In the genomic region with DNA sequence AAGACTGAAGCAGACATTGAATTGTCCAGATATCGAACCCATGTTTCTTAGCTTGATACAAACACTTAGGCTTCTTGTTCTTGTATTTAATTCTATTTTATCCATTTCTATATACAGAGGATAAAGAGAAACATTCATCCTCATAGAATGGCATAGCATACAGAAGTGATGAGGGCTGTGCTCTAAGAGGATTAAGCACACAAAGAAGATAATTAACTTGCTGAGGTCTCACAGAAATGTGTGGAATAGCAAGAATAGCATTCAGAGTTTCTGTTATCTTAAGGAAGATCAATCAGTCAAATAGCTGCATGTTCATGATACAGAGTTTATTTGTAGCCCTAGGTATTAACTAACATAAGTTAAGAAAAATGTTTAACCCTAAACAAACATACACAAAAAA, we compare ENCODE assay signal across 23 cellular contexts. TPM values are rescaled to one million over a fixed set of nuclear protein-coding genes. Genes with fewer than 3 reads are reported as not detected.
DNase-seq lines count a peak whose midpoint lies in the region; ATAC-seq and TF ChIP-seq lines count a peak whose summit lies in the region.
"Had no signal": no experiment of that assay in that cellular context is flagged by ENCODE, and none has a peak within 500 bp of the region (broad histone marks: within the 10 kb centered on the region; RNA-seq: fewer than 3 reads in every experiment).

No MANE protein-coding gene starts in this region.

- H2AK5ac ChIP-seq in mesendoderm (ENCODE audit: low read length) = no peak overlapping the region

- H3K9me3 ChIP-seq in PC-3 (ENCODE audit: low read length) = no peaks in the 10 kb centered on the region
- no peaks in the 10 kb centered on the region for H3K9me3 ChIP-seq in skeletal muscle satellite cell (replicated peaks; ENCODE audit: low read length)
- H3K9me3 ChIP-seq: Peyer's patch, prostate gland, sigmoid colon, upper lobe of left lung had no signal

- H3K4me3 ChIP-seq in PC-3 (ENCODE audit: low read length) (no peak overlapping the region), mesendoderm (ENCODE audit: low read length) (no peak overlapping the region), skeletal muscle satellite cell (ENCODE audit: low read length) (no peak overlapping the region)
- H3K4me3 ChIP-seq: Peyer's patch, prostate gland, sigmoid colon, upper lobe of left lung had no signal

- no peak overlapping the region for H4K8ac ChIP-seq in mesendoderm (ENCODE audit: low read depth, low read length)

- no peaks in the 10 kb centered on the region for H3F3A ChIP-seq in PC-3 (ENCODE audit: low read length, unreplicated experiment)

- H2BK15ac ChIP-seq in mesendoderm (replicated peaks; ENCODE audit: low read depth) = no peak overlapping the region

- H4K5ac ChIP-seq in mesendoderm (ENCODE audit: low read length) = no peak overlapping the region

- H3K4me1 ChIP-seq in PC-3 (ENCODE audit: insufficient read depth, low read length) = peaks cover 16% of the 10 kb centered on the region
- peaks cover 3% of the 10 kb centered on the region for H3K4me1 ChIP-seq in mesendoderm (ENCODE audit: control insufficient read depth, low read depth, low read length)
- peaks cover 23% of the 10 kb centered on the region for H3K4me1 ChIP-seq in skeletal muscle satellite cell (ENCODE audit: control insufficient read depth, insufficient read depth, low read length)
- H3K4me1 ChIP-seq: Peyer's patch, prostate gland, upper lobe of left lung had no signal

- H3K56ac ChIP-seq in mesendoderm (ENCODE audit: low read length) = no peak overlapping the region

- no peaks in the 10 kb centered on the region for H3K36me3 ChIP-seq in PC-3 (ENCODE audit: low read depth, low read length)
- H3K36me3 ChIP-seq in mesendoderm (ENCODE audit: control insufficient read depth, insufficient read depth, low read length) = no peaks in the 10 kb centered on the region
- H3K36me3 ChIP-seq in skeletal muscle satellite cell (ENCODE audit: insufficient read depth, low read length) = no peaks in the 10 kb centered on the region
- H3K36me3 ChIP-seq: Peyer's patch, prostate gland, sigmoid colon, upper lobe of left lung had no signal

- H3K79me1 ChIP-seq in mesendoderm (ENCODE audit: low read length) = no peaks in the 10 kb centered on the region

- intact Hi-C loops in PC-3 (cut with micrococcal nuclease) = loop anchor here (5.0 to 10.0 kb wide), 3 partner anchors 68 to 580 kb away; partner anchors contain the start of gene EPS8

- H3K27ac ChIP-seq in PC-3 (ENCODE audit: low read length) (0 out of 2 replicates have a peak overlapping the region, but pooled peaks have one; percentile 77), mesendoderm (ENCODE audit: low read depth, low read length) (no peak overlapping the region)
- H3K27ac ChIP-seq: Peyer's patch, prostate gland, sigmoid colon, upper lobe of left lung had no signal

- no peaks in the 10 kb centered on the region for H3K9me2 ChIP-seq in PC-3 (replicated peaks; ENCODE audit: low read length)

- CTCF ChIA-PET in PC-3 (lab: Charles Lee) = interaction anchor here (1.1 kb wide), 1 partner anchor 270 kb away, joined by 4 read pairs; no protein-coding TSS in a partner anchor

- no peak overlapping the region for H2BK120ac ChIP-seq in mesendoderm (ENCODE audit: low read depth, low read length)

- no peaks in the 10 kb centered on the region for H4K20me1 ChIP-seq in PC-3 (ENCODE audit: low read length)

- H3K9ac ChIP-seq in PC-3 (ENCODE audit: low read length) (peak overlapping the region; percentile 65; the same call in 1 of the 2 replicates), mesendoderm (ENCODE audit: low read length) (no peak overlapping the region), skeletal muscle satellite cell (ENCODE audit: low read depth, low read length) (peak overlapping the region; percentile 77)

- POLR2A ChIA-PET in PC-3 (lab: Charles Lee; ENCODE audit: unreplicated experiment) = no interaction called here

- no peak overlapping the region for H3K18ac ChIP-seq in mesendoderm (ENCODE audit: low read length)

- H3K27me3 ChIP-seq in PC-3 (ENCODE audit: low read length) (no peaks in the 10 kb centered on the region), mesendoderm (ENCODE audit: insufficient read depth, low read length, poor library complexity) (no peaks in the 10 kb centered on the region), skeletal muscle satellite cell (ENCODE audit: control insufficient read depth, insufficient read depth, low read length) (no peaks in the 10 kb centered on the region)
- H3K27me3 ChIP-seq: Peyer's patch, sigmoid colon, upper lobe of left lung had no signal

- no peak overlapping the region for H2AFZ ChIP-seq in PC-3 (ENCODE audit: low read length)

- H3K79me2 ChIP-seq in PC-3 (ENCODE audit: low read length) (no peaks in the 10 kb centered on the region), mesendoderm (ENCODE audit: control insufficient read depth, insufficient read depth, low read length) (no peaks in the 10 kb centered on the region)

- H3K4me2 ChIP-seq in PC-3 (ENCODE audit: low read length) (no peak overlapping the region), mesendoderm (ENCODE audit: low read length) (no peak overlapping the region), skeletal muscle satellite cell (ENCODE audit: low read length) (peak overlapping the region; percentile 68)

- H3K23ac ChIP-seq in mesendoderm (ENCODE audit: low read length) = no peak overlapping the region

- no CpG with 5 or more reads among the region's 1 CpG for WGBS in mesendoderm (ENCODE audit: extremely low coverage, insufficient coverage, low lambda C conversion rate)

- no peak for ATAC-seq in PC-3
- ATAC-seq in GM18870 (IDR thresholded peaks at IDR 0.05; ENCODE audit: unreplicated experiment) = no peak
- ATAC-seq: left lobe of liver, T-helper 17 cell had no signal

- peak; percentile 43 for DNase-seq in EH (ENCODE audit: low read depth)
- DNase-seq in PC-3 = no peak
- peak; percentile 78 for DNase-seq in mesendoderm
- DNase-seq in NCI-H2196 (lab: John Stamatoyannopoulos, UW; ENCODE audit: unreplicated experiment) = no peak
- DNase-seq in NCI-H510A treated with DMSO at 0.1 percent for 48 hours (lab: John Stamatoyannopoulos, UW) = no peak
- DNase-seq: activated gamma-delta T cell treated with Interleukin-2 at 50 U/mL for 16 hours; activated naive CD8-positive, alpha-beta T cell treated with anti-CD3 and anti-CD28 coated beads, Interleukin-2, amount 10 ng/mL, durations not matched to agents 7 days and 5 days; activated T-cell treated with anti-CD3 and anti-CD28 coated beads, Interleukin-2, amount 50 U/mL, for 24 hours; central memory CD4-positive, alpha-beta T cell; DMS153; NCI-H2107; NCI-H526; Peyer's patch; SHP77; sigmoid colon; stimulated activated CD4-positive, alpha-beta T cell treated with anti-CD3 and anti-CD28 coated beads, Interleukin-15, amount 100 ng/mL, for 24 hours; stimulated activated CD4-positive, alpha-beta T cell treated with anti-CD3 and anti-CD28 coated beads, Interleukin-4, amount 100 ng/mL, for 4 hours; T-helper 17 cell; upper lobe of left lung had no signal

- no peak overlapping the region for H3K4ac ChIP-seq in mesendoderm (ENCODE audit: low read depth, low read length)

- TF ChIP-seq CTCF in PC-3 (conservative IDR thresholded peaks at IDR 0.05; ENCODE audit: low read depth, low read length) = no peak

- no TSS peak for BruUV-seq in PC-3 (replicated peaks; lab: Mats Ljungman, UMichigan)

- H2BK5ac ChIP-seq in mesendoderm (ENCODE audit: low read length) = no peak overlapping the region

RNA-seq across cellular contexts. Expression of gene STRAP, which starts 27.3 kb away (rescaled TPM):
- 64.8 and 80.4 TPM in 2 replicates for total RNA-seq in PC-3 (2014; rRNA removed)
- polyA plus RNA-seq in mesendoderm (2013, experiment 1 of 2) = 286 TPM
- polyA plus RNA-seq in mesendoderm (2013, experiment 2 of 2) = 280 TPM
- total RNA-seq in skeletal muscle satellite cell (2012; rRNA removed) = 135 and 137 TPM in 2 replicates

RNA-seq across cellular contexts. Expression of gene DERA, which starts 56.2 kb away (rescaled TPM):
- 34.6 and 49.4 TPM in 2 replicates for total RNA-seq in PC-3 (2014; rRNA removed)
- 10.9 TPM for polyA plus RNA-seq in mesendoderm (2013, experiment 1 of 2)
- 11.4 TPM for polyA plus RNA-seq in mesendoderm (2013, experiment 2 of 2)
- total RNA-seq in skeletal muscle satellite cell (2012; rRNA removed) = 57.3 and 66.2 TPM in 2 replicates

Comparison
In these comparisons a context has a peak if more than half of its experiments do, and no peak if none do; other contexts are left out.
1. DNase-seq: peak in EH (single experiment) and mesendoderm (single experiment); none in PC-3 (single experiment), NCI-H2196 (single experiment) and NCI-H510A treated with DMSO at 0.1 percent for 48 hours (single experiment).